In genomic region chr19:43461303-43461702, GRCh38 we compare ENCODE assay signal across 1 cellular context.
TF ChIP-seq lines count a peak whose summit lies in the region.

No MANE protein-coding gene starts in this region.

TF ChIP-seq in HepG2, 621 proteins besides CTCF, POLR2A, EP300 and RAD21:
- TF ChIP-seq NR2F2 (IDR thresholded peaks at IDR 0.05; ENCODE audit: borderline replicate concordance, low read depth) (no peak), ZNF644 (CRISPR knock-in tag; IDR thresholded peaks at IDR 0.05; ENCODE audit: low read depth) (no peak)
